ENCODE assay signal across 9 cellular contexts in genomic region chr16:3187798-3188674, GRCh38. TPM values are rescaled to one million over a fixed set of nuclear protein-coding genes. Genes with fewer than 3 reads are reported as not detected.
A peak's percentile ranks its signal among the peaks of the same experiment; 100 is the strongest.
DNase-seq lines count a peak whose midpoint lies in the region; ATAC-seq and TF ChIP-seq lines count a peak whose summit lies in the region.
"Had no signal": no experiment of that assay in that cellular context is flagged by ENCODE, and none has a peak within 500 bp of the region (broad histone marks: within the 10 kb centered on the region; RNA-seq: fewer than 3 reads in every experiment).

OR1F1 (plus strand) TSS chr16:3188204.

- peak; percentile 7 for ATAC-seq in GM23338
- ATAC-seq in stimulated activated naive CD8-positive, alpha-beta T cell treated with anti-CD3 and anti-CD28 coated beads, Interleukin-15, amount 100 ng/mL, for 72 hours, result peak; percentile 65

- H4K20me1 ChIP-seq in GM23338 (replicated peaks; ENCODE audit: insufficient read depth), result no peaks in the 10 kb centered on the region; the same call in 1 of the 2 replicates

- no peaks in the 10 kb centered on the region for H3K27me3 ChIP-seq in A673 (replicated peaks; ENCODE audit: insufficient read depth, low read depth, low read length, poor library complexity)
- peaks cover 25% of the 10 kb centered on the region for H3K27me3 ChIP-seq in GM23338 (ENCODE audit: insufficient read depth)
- peaks cover 53% of the 10 kb centered on the region for H3K27me3 ChIP-seq in thyroid gland

- no peaks in the 10 kb centered on the region for H3K9me3 ChIP-seq in A673 (ENCODE audit: low read depth, low read length, poor library complexity, severe bottlenecking)
- H3K9me3 ChIP-seq in thyroid gland, result no peaks in the 10 kb centered on the region

- TF ChIP-seq CTCF in A673 (conservative IDR thresholded peaks at IDR 0.05; ENCODE audit: low read depth, low read length), result no peak
- TF ChIP-seq CTCF in GM23338 (conservative IDR thresholded peaks at IDR 0.05; ENCODE audit: low read depth in 2 of 2), result no peak
- TF ChIP-seq CTCF in thyroid gland (IDR thresholded peaks at IDR 0.05), result no peak

- H3K4me3 ChIP-seq in A673 (ENCODE audit: low read depth, low read length, poor library complexity, severe bottlenecking) (peak within 1 kb of the TSS; percentile 75), GM23338 (peak within 1 kb of the TSS; percentile 99), thyroid gland (replicated peaks in 1 of 3) (no peak within 1 kb of the TSS)

- 3 to 4% methylated on average over 50 of the region's 51 CpGs for WGBS in thyroid gland, 2 donors

- peaks cover 32% of the 10 kb centered on the region for H3K9me3 Mint-ChIP-seq in GM23338
- no peaks in the 10 kb centered on the region for H3K9me3 Mint-ChIP-seq in stimulated activated naive CD8-positive, alpha-beta T cell treated with anti-CD3 and anti-CD28 coated beads, Interleukin-15, amount 100 ng/mL, for 72 hours

- 0 out of 2 replicates have a peak, but pooled peaks cover 8% of the 10 kb centered on the region for H3F3A ChIP-seq in GM23338 (replicated peaks; ENCODE audit: low read depth)

- BruUV-seq in A673 (replicated peaks; lab: Mats Ljungman, UMichigan), result no TSS peak

- no peaks in the 10 kb centered on the region for H3K36me3 ChIP-seq in A673 (ENCODE audit: insufficient read depth, low read length, poor library complexity, severe bottlenecking)
- H3K36me3 ChIP-seq in GM23338 (ENCODE audit: insufficient read depth), result no peaks in the 10 kb centered on the region
- no peaks in the 10 kb centered on the region for H3K36me3 ChIP-seq in thyroid gland

- H3K27me3 Mint-ChIP-seq in GM23338 (ENCODE audit: insufficient read depth, low read depth, poor library complexity), result peaks cover 64% of the 10 kb centered on the region
- H3K27me3 Mint-ChIP-seq in stimulated activated naive CD8-positive, alpha-beta T cell treated with anti-CD3 and anti-CD28 coated beads, Interleukin-15, amount 100 ng/mL, for 72 hours, result peaks cover 92% of the 10 kb centered on the region

- peak within 1 kb of the TSS; percentile 45 for H3K27ac Mint-ChIP-seq in GM23338
- H3K27ac Mint-ChIP-seq in stimulated activated naive CD8-positive, alpha-beta T cell treated with anti-CD3 and anti-CD28 coated beads, Interleukin-15, amount 100 ng/mL, for 72 hours, result peak within 1 kb of the TSS; percentile 86 to 98

- no peak for TF ChIP-seq POLR2A in thyroid gland (IDR thresholded peaks at IDR 0.05)

- intact Hi-C loops in A673 (cut with micrococcal nuclease; ENCODE audit: unreplicated experiment), result loop anchor here (2.0 kb wide), 2 partner anchors 37 to 313 kb away; partner anchors contain the start of gene CLUAP1
- intact Hi-C loops in thyroid gland (cut with DNase I), result no loop called here

- H3K4me3 Mint-ChIP-seq in GM23338, result peak within 1 kb of the TSS; percentile 97
- peak within 1 kb of the TSS; percentile 93 for H3K4me3 Mint-ChIP-seq in stimulated activated naive CD8-positive, alpha-beta T cell treated with anti-CD3 and anti-CD28 coated beads, Interleukin-15, amount 100 ng/mL, for 72 hours

- H3K36me3 Mint-ChIP-seq in GM23338 (ENCODE audit: low read depth), result peaks cover 8% of the 10 kb centered on the region; the same call in 2 of the 3 replicates

- CTCF ChIA-PET in A673 (lab: Charles Lee), result no interaction called here

- peak within 1 kb of the TSS; percentile 98 for H2AFZ ChIP-seq in GM23338

- no peaks in the 10 kb centered on the region for H3K9me2 ChIP-seq in GM23338 (ENCODE audit: insufficient read depth)

- peak within 1 kb of the TSS; percentile 24 for H3K27ac ChIP-seq in A673 (ENCODE audit: low read depth, low read length, poor library complexity, severe bottlenecking)
- H3K27ac ChIP-seq in GM23338 (ENCODE audit: low read depth), result peak within 1 kb of the TSS; percentile 32; the same call in 1 of the 2 replicates
- no peak within 1 kb of the TSS for H3K27ac ChIP-seq in thyroid gland

- H3K4me1 Mint-ChIP-seq in GM23338, result peaks cover 16% of the 10 kb centered on the region
- H3K4me1 Mint-ChIP-seq in stimulated activated naive CD8-positive, alpha-beta T cell treated with anti-CD3 and anti-CD28 coated beads, Interleukin-15, amount 100 ng/mL, for 72 hours, result peaks cover 73% of the 10 kb centered on the region

- POLR2A ChIA-PET in A673 (lab: Charles Lee; ENCODE audit: low non-redundant PET), result no interaction called here

- DNase-seq in A673 (ENCODE audit: low spot score) (peak; percentile 88), GM23338 (ENCODE audit: low spot score) (peak; percentile 81), RPMI8226 (peak; percentile 93), amniotic epithelial cell (ENCODE audit: low read depth) (peak; percentile 62), kidney glomerular epithelial cell (lab: John Stamatoyannopoulos, UW) (peak; percentile 53), thyroid gland (no peak)
- peak; percentile 82 to 91 for DNase-seq in stimulated activated naive CD8-positive, alpha-beta T cell treated with anti-CD3 and anti-CD28 coated beads, Interleukin-15, amount 100 ng/mL, for 72 hours
- no peak for DNase-seq in effector CD8-positive, alpha-beta T cell (lab: John Stamatoyannopoulos, UW)

- H3K79me2 ChIP-seq in GM23338 (replicated peaks; ENCODE audit: insufficient read depth), result no peaks in the 10 kb centered on the region

- H3K4me1 ChIP-seq in A673 (ENCODE audit: insufficient read depth, low read length, poor library complexity, severe bottlenecking) (peaks cover 16% of the 10 kb centered on the region), GM23338 (ENCODE audit: insufficient read depth) (peaks cover 12% of the 10 kb centered on the region), thyroid gland (peaks cover 7 to 24% of the 10 kb centered on the region in 2 donors)

- peak within 1 kb of the TSS; percentile 86 for H3K4me2 ChIP-seq in GM23338

TF ChIP-seq in GM23338, 12 proteins besides CTCF, POLR2A, EP300 and RAD21 (continues in another document):
- no peak for TF ChIP-seq ZNF462 (CRISPR knock-in tag; IDR thresholded peaks at IDR 0.05)
- TF ChIP-seq POLR2AphosphoS5 (IDR thresholded peaks at IDR 0.05; ENCODE audit: low read depth), result peak; percentile 16; the same call in 1 of the 2 replicates
- TF ChIP-seq JUNB (IDR thresholded peaks at IDR 0.05; ENCODE audit: unreplicated experiment), result no peak
- TF ChIP-seq EZH2 (IDR thresholded peaks at IDR 0.05; ENCODE audit: low read depth, unreplicated experiment), result no peak

RNA-seq across cellular contexts. Expression of gene OR1F1, which starts in this region (rescaled TPM):
- total RNA-seq in A673 (2021), result not detected in 2 replicates
- 0.38 TPM in 1 of 2 replicates, not detected in the other for total RNA-seq in GM23338 (2014; rRNA removed; shearing (Covaris generic))
- not detected in 2 replicates for polyA plus RNA-seq in GM23338 (2016; fragmentation: Nextera tagmentation; extraction: Ambion mirVana)
- not detected for total RNA-seq in thyroid gland
- total RNA-seq: mononuclear cell had no signal

Comparison
In these comparisons a context has a peak if more than half of its experiments do, and no peak if none do; other contexts are left out.
1. Peak in DNase-seq, H3K4me3 ChIP-seq and H3K27ac ChIP-seq in A673; RNA of the gene not detected or under 1 TPM.
2. Peak in DNase-seq, ATAC-seq, H3K4me3 ChIP-seq, H3K27ac ChIP-seq and H3K4me2 ChIP-seq in GM23338; RNA of the gene not detected or under 1 TPM.
3. DNase-seq: peak in RPMI8226 (single experiment), amniotic epithelial cell (single experiment), kidney glomerular epithelial cell (single experiment) and stimulated activated naive CD8-positive, alpha-beta T cell treated with anti-CD3 and anti-CD28 coated beads, Interleukin-15, amount 100 ng/mL, for 72 hours (2 of 2); none in effector CD8-positive, alpha-beta T cell (single experiment) and thyroid gland (0 of 2).